8 cellular contexts compared by ENCODE assay signal in genomic region chr5:69166686-69167487, GRCh38. TPM values are rescaled to one million over a fixed set of nuclear protein-coding genes. Genes with fewer than 3 reads are reported as not detected.
A peak's percentile ranks its signal among the peaks of the same experiment; 100 is the strongest.
DNase-seq lines count a peak whose midpoint lies in the region; ATAC-seq and TF ChIP-seq lines count a peak whose summit lies in the region.

Gene CCNB1, plus strand, starts transcription at chr5:69167150. Its CDS starts 113 bp downstream, at chr5:69167263.

- H3K4me3 ChIP-seq in AG10803 (ENCODE audit: low read length) (peak within 1 kb of the TSS; percentile 86), spleen (peak within 1 kb of the TSS; percentile 81 to 93 (median 87))

- DNase-seq in AG10803 (ENCODE audit: low read depth) (peak; percentile 94), NCI-H345 treated with DMSO at 0.1 percent for 48 hours (lab: John Stamatoyannopoulos, UW; ENCODE audit: unreplicated experiment) (peak; percentile 87), activated B cell treated with CpG ODN at 0.5 μM for 24 hours (peak; percentile 94), inferior parietal cortex (ENCODE audit: extremely low spot score) (peak; percentile 97), spleen (peak; percentile 100)
- DNase-seq in central memory CD4-positive, alpha-beta T cell = peak; percentile 96

- H3K9me3 Mint-ChIP-seq in activated B cell treated with CpG ODN at 0.5 μM for 24 hours = peaks cover 2% of the 10 kb centered on the region

- H3K27me3 Mint-ChIP-seq in activated B cell treated with CpG ODN at 0.5 μM for 24 hours = no peaks in the 10 kb centered on the region

- H3K36me3 Mint-ChIP-seq in activated B cell treated with CpG ODN at 0.5 μM for 24 hours (ENCODE audit: low read depth) = peaks cover 17% of the 10 kb centered on the region

- ATAC-seq in GM19035 (IDR thresholded peaks at IDR 0.05; ENCODE audit: unreplicated experiment) = peak; percentile 98
- peak; percentile 99 for ATAC-seq in HG03342 (IDR thresholded peaks at IDR 0.05; ENCODE audit: unreplicated experiment)
- ATAC-seq in activated B cell treated with CpG ODN at 0.5 μM for 24 hours (ENCODE audit: low read depth) = peak; percentile 100

- H3K4me1 ChIP-seq in spleen = peaks cover 6 to 30% (median 24%) of the 10 kb centered on the region in 6 donors

- peak within 1 kb of the TSS; percentile 96 for H3K4me3 Mint-ChIP-seq in activated B cell treated with CpG ODN at 0.5 μM for 24 hours

- H3K27me3 ChIP-seq in spleen (replicated peaks in 1 of 7) = no peaks in the 10 kb centered on the region

- POLR2A ChIA-PET in activated B cell treated with CpG ODN at 0.5 μM for 24 hours (lab: Charles Lee) = interaction anchor here (0.8 to 1.9 kb wide), 5 partner anchors 10 to 73 kb away, joined by 3 to 10 read pairs (median 6); partner anchors contain the start of genes CDK7, CENPH and SLC30A5

- TF ChIP-seq CTCF in AG10803 (conservative IDR thresholded peaks at IDR 0.05; ENCODE audit: low read length) (no peak), activated B cell treated with CpG ODN at 0.5 μM for 24 hours (IDR thresholded peaks at IDR 0.05) (no peak), spleen (IDR thresholded peaks at IDR 0.05 in 8 of 11, conservative IDR thresholded peaks at IDR 0.05 in 3 of 11) (peak in 2 of 11 experiments; percentile 32 to 34)

- H3K4me1 Mint-ChIP-seq in activated B cell treated with CpG ODN at 0.5 μM for 24 hours = peaks cover 23% of the 10 kb centered on the region

- H3K9me3 ChIP-seq in spleen = no peaks in the 10 kb centered on the region

- H3K36me3 ChIP-seq in spleen = peaks cover 0 to 26% (median under 1%) of the 10 kb centered on the region in 6 donors

- TF ChIP-seq POLR2A in spleen (IDR thresholded peaks at IDR 0.05) = no peak

- peak within 1 kb of the TSS; percentile 89 for H3K27ac Mint-ChIP-seq in activated B cell treated with CpG ODN at 0.5 μM for 24 hours

- H3K27ac ChIP-seq in spleen = peak within 1 kb of the TSS; percentile 27 to 80 (median 68)

- CTCF ChIA-PET in activated B cell treated with CpG ODN at 0.5 μM for 24 hours (lab: Charles Lee) = interaction anchor here (0.6 to 1.7 kb wide), 2 partner anchors 50 to 73 kb away, joined by 3 to 9 read pairs; partner anchors contain the start of gene SLC30A5

- 1 to 2% (median 2%) methylated on average over 26 to 50 of the region's 50 CpGs for WGBS in spleen, 5 donors

- intact Hi-C loops in activated B cell treated with CpG ODN at 0.5 μM for 24 hours (cut with micrococcal nuclease) = loop anchor here (1.0 kb wide), 8 partner anchors 22 to 202 kb away; partner anchors contain the start of genes AK6, CCDC125, CDK7 and CENPH
- intact Hi-C loops in spleen (cut with DNase I; ENCODE audit: low total_unique reads) = loop anchor here (10.0 kb wide), 1 partner anchor 168 kb away; the partner anchor contains the start of gene CCDC125

RNA-seq across cellular contexts. Expression of gene CCNB1, which starts in this region (rescaled TPM):
- total RNA-seq in activated B cell treated with CpG ODN at 0.5 μM for 24 hours = 10.6 and 12.7 TPM in 2 replicates
- total RNA-seq in spleen = 10 to 100 TPM in 4 of 7 donors, 1 to 10 TPM in 3; 4.5 to 22.6 (median 11.8) TPM
- 10 to 100 TPM in 2 of 3 donors, 1 to 10 TPM in 1; 3.7 to 22.6 (median 10.6) TPM for polyA plus RNA-seq in spleen

Comparison
In these comparisons a context has a peak if more than half of its experiments do, and no peak if none do; other contexts are left out.
1. Peak in every context shown above with its lines: DNase-seq, ATAC-seq, H3K4me3 ChIP-seq and H3K27ac ChIP-seq.